ENCODE assay signal across 39 cellular contexts in genomic region chr3:165170236-165170635, GRCh38. TPM values are rescaled to one million over a fixed set of nuclear protein-coding genes. Genes with fewer than 3 reads are reported as not detected.
"Had no signal": no experiment of that assay in that cellular context is flagged by ENCODE, and none has a peak within 500 bp of the region (broad histone marks: within the 10 kb centered on the region; RNA-seq: fewer than 3 reads in every experiment).

No MANE protein-coding gene starts in this region.

- H3K4me3 ChIP-seq: MG63 had no signal

- H3K36me3 ChIP-seq: MG63 had no signal

- DNase-seq: Kasumi-1, MG63, MM.1S, MV-4-11, NCI-H1048, NCI-H1092, NCI-H1092 treated with DMSO at 0.1 percent for 48 hours, NCI-H1105, NCI-H1105 treated with DMSO at 0.1 percent for 48 hours, NCI-H1417, NCI-H1417 treated with DMSO at 0.1 percent for 48 hours, NCI-H1436, NCI-H1436 treated with DMSO at 0.1 percent for 48 hours, NCI-H146, NCI-H1694, NCI-H1694 treated with DMSO at 0.1 percent for 48 hours, NCI-H187, NCI-H187 treated with DMSO at 0.1 percent for 48 hours, NCI-H1930, NCI-H2029, NCI-H2029 treated with DMSO at 0.1 percent for 48 hours, NCI-H2081, NCI-H2081 treated with DMSO at 0.1 percent for 48 hours, NCI-H2107, NCI-H2171, NCI-H2171 treated with DMSO at 0.1 percent for 48 hours, NCI-H2227 treated with DMSO at 0.1 percent for 48 hours, NCI-H226, NCI-H345, NCI-H446, NCI-H446 treated with DMSO at 0.1 percent for 48 hours, NCI-H510A, NCI-H510A treated with DMSO at 0.1 percent for 48 hours, NCI-H524, NCI-H524 treated with DMSO at 0.1 percent for 48 hours had no signal

- H3K9me3 ChIP-seq: MG63 had no signal

- H3K27me3 ChIP-seq: MG63 had no signal

RNA-seq across cellular contexts. Expression of gene SLITRK3, which starts 25.9 kb away (rescaled TPM):
- total RNA-seq: LHCN-M2, M059J, MCF 10A, NCI-H460 had no signal
